ENCODE assay signal across 10 cellular contexts in the genomic region with DNA sequence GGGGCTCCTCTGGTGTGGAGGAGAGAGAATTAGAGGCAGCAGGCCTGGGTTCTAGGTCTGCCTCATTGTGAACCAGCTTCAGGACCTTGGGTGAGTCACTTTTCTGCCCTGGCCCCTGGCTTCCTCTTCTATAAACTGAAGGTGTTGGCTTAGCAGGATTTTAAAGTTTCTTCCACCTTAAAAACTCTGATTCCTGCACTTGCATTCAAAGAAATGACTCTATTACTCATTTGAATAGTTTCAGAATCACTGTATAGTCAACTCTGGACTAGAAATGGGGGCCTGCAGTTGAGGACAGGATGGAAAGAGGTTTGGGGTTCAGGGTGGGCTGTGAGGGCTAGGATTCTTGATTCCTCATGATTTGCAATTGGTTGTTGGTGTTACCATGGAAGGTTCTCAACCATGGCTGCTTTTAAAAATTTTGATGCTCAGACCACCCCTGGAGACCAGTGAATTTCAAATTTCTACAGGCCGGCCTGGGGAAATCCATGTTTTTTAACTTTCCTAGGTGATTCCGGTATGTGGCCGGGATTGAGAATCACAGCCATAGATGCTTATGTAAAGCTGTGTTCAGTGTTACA. TPM values are rescaled to one million over a fixed set of nuclear protein-coding genes. Genes with fewer than 3 reads are reported as not detected.
DNase-seq lines count a peak whose midpoint lies in the region; ATAC-seq lines count a peak whose summit lies in the region.
"Had no signal": no experiment of that assay in that cellular context is flagged by ENCODE, and none has a peak within 500 bp of the region (broad histone marks: within the 10 kb centered on the region; RNA-seq: fewer than 3 reads in every experiment).

No MANE protein-coding gene starts in this region.

- intact Hi-C loops in activated CD4-positive, alpha-beta T cell treated with anti-CD3 and anti-CD28 coated beads for 36 hours (cut with DNase I, micrococcal nuclease): loop anchor here (1.0 to 10.0 kb wide), 11 partner anchors 16 to 222 kb away; partner anchors contain the start of genes AAGAB (in 1 of the 2) and IQCH (in 1 of the 2)

- H3K4me1 Mint-ChIP-seq in activated CD4-positive, alpha-beta T cell treated with anti-CD3 and anti-CD28 coated beads for 36 hours: peaks cover 97% of the 10 kb centered on the region
- peaks cover 100% of the 10 kb centered on the region for H3K4me1 Mint-ChIP-seq in activated naive CD4-positive, alpha-beta T cell treated with anti-CD3 and anti-CD28 coated beads, Interleukin-2, amount 10 ng/mL, durations not matched to agents 7 days and 5 days
- H3K4me1 Mint-ChIP-seq in stimulated activated memory B cell treated with anti-CD40 and anti-IgM and Interleukin-4, amounts not matched to agents 10 μg/mL and 1 μg/mL and 100 μg/mL, for 72 hours: peaks cover 100% of the 10 kb centered on the region

- H3K4me3 Mint-ChIP-seq in activated CD4-positive, alpha-beta T cell treated with anti-CD3 and anti-CD28 coated beads for 36 hours: peak overlapping the region; percentile 52
- H3K4me3 Mint-ChIP-seq in activated naive CD4-positive, alpha-beta T cell treated with anti-CD3 and anti-CD28 coated beads, Interleukin-2, amount 10 ng/mL, durations not matched to agents 7 days and 5 days: peak overlapping the region; percentile 41
- H3K4me3 Mint-ChIP-seq in stimulated activated memory B cell treated with anti-CD40 and anti-IgM and Interleukin-4, amounts not matched to agents 10 μg/mL and 1 μg/mL and 100 μg/mL, for 72 hours: peak overlapping the region; percentile 40

- H3K36me3 Mint-ChIP-seq in activated CD4-positive, alpha-beta T cell treated with anti-CD3 and anti-CD28 coated beads for 36 hours (ENCODE audit: low read depth): peaks cover 24% of the 10 kb centered on the region
- H3K36me3 Mint-ChIP-seq in activated naive CD4-positive, alpha-beta T cell treated with anti-CD3 and anti-CD28 coated beads, Interleukin-2, amount 10 ng/mL, durations not matched to agents 7 days and 5 days: peaks cover 65% of the 10 kb centered on the region
- H3K36me3 Mint-ChIP-seq in stimulated activated memory B cell treated with anti-CD40 and anti-IgM and Interleukin-4, amounts not matched to agents 10 μg/mL and 1 μg/mL and 100 μg/mL, for 72 hours: peaks cover 8% of the 10 kb centered on the region

- ATAC-seq in activated CD4-positive, alpha-beta T cell treated with anti-CD3 and anti-CD28 coated beads for 36 hours: peak; percentile 71
- ATAC-seq in HG03378 (IDR thresholded peaks at IDR 0.05; ENCODE audit: unreplicated experiment): peak; percentile 31
- peak; percentile 62 for ATAC-seq in stimulated activated memory B cell treated with anti-CD40 and anti-IgM and Interleukin-4, amounts not matched to agents 10 μg/mL and 1 μg/mL and 100 μg/mL, for 72 hours
- no peak for ATAC-seq in GM18873 (IDR thresholded peaks at IDR 0.05; ENCODE audit: low FRiP score, unreplicated experiment)

- peaks cover 3% of the 10 kb centered on the region for H3K9me3 Mint-ChIP-seq in activated CD4-positive, alpha-beta T cell treated with anti-CD3 and anti-CD28 coated beads for 36 hours (ENCODE audit: low read depth)
- no peaks in the 10 kb centered on the region for H3K9me3 Mint-ChIP-seq in activated naive CD4-positive, alpha-beta T cell treated with anti-CD3 and anti-CD28 coated beads, Interleukin-2, amount 10 ng/mL, durations not matched to agents 7 days and 5 days
- H3K9me3 Mint-ChIP-seq in stimulated activated memory B cell treated with anti-CD40 and anti-IgM and Interleukin-4, amounts not matched to agents 10 μg/mL and 1 μg/mL and 100 μg/mL, for 72 hours: no peaks in the 10 kb centered on the region

- H3K27ac Mint-ChIP-seq in activated CD4-positive, alpha-beta T cell treated with anti-CD3 and anti-CD28 coated beads for 36 hours: peak overlapping the region; percentile 82
- peak overlapping the region; percentile 96 for H3K27ac Mint-ChIP-seq in activated naive CD4-positive, alpha-beta T cell treated with anti-CD3 and anti-CD28 coated beads, Interleukin-2, amount 10 ng/mL, durations not matched to agents 7 days and 5 days
- no peak overlapping the region for H3K27ac Mint-ChIP-seq in stimulated activated memory B cell treated with anti-CD40 and anti-IgM and Interleukin-4, amounts not matched to agents 10 μg/mL and 1 μg/mL and 100 μg/mL, for 72 hours

- peak; percentile 83 for DNase-seq in activated CD4-positive, alpha-beta T cell treated with anti-CD3 and anti-CD28 coated beads for 36 hours
- DNase-seq in activated CD4-positive, alpha-beta T cell treated with anti-CD3 and anti-CD28 coated beads, Interleukin-2, amount 50 U/mL, for 4 hours: no peak
- peak; percentile 66 for DNase-seq in activated naive CD4-positive, alpha-beta T cell treated with anti-CD3 and anti-CD28 coated beads, Interleukin-2, amount 10 ng/mL, durations not matched to agents 7 days and 5 days
- DNase-seq in effector CD4-positive, alpha-beta T cell: no peak
- DNase-seq in NCI-H1092 (lab: John Stamatoyannopoulos, UW): no peak
- DNase-seq: cortex of kidney, SHP77 treated with DMSO at 0.1 percent for 48 hours had no signal

- no peaks in the 10 kb centered on the region for H3K27me3 Mint-ChIP-seq in activated CD4-positive, alpha-beta T cell treated with anti-CD3 and anti-CD28 coated beads for 36 hours
- no peaks in the 10 kb centered on the region for H3K27me3 Mint-ChIP-seq in activated naive CD4-positive, alpha-beta T cell treated with anti-CD3 and anti-CD28 coated beads, Interleukin-2, amount 10 ng/mL, durations not matched to agents 7 days and 5 days
- no peaks in the 10 kb centered on the region for H3K27me3 Mint-ChIP-seq in stimulated activated memory B cell treated with anti-CD40 and anti-IgM and Interleukin-4, amounts not matched to agents 10 μg/mL and 1 μg/mL and 100 μg/mL, for 72 hours

- POLR2A ChIA-PET in activated CD4-positive, alpha-beta T cell treated with anti-CD3 and anti-CD28 coated beads for 36 hours (lab: Charles Lee): interaction anchor here (0.7 to 3.8 kb wide), 7 partner anchors 13 to 169 kb away, joined by 3 to 24 read pairs (median 4); partner anchors contain the start of genes AAGAB and IQCH

- CTCF ChIA-PET in activated CD4-positive, alpha-beta T cell treated with anti-CD3 and anti-CD28 coated beads for 36 hours (lab: Charles Lee): interaction anchor here (0.6 to 3.7 kb wide), 6 partner anchors 16 to 219 kb away, joined by 3 to 25 read pairs (median 3); no protein-coding TSS in a partner anchor
- CTCF ChIA-PET in activated naive CD4-positive, alpha-beta T cell treated with anti-CD3 and anti-CD28 coated beads, Interleukin-2, amount 10 ng/mL, durations not matched to agents 7 days and 5 days (lab: Charles Lee): interaction anchor here (1.3 to 2.1 kb wide), 2 partner anchors 15 to 16 kb away, joined by 3 to 10 read pairs; no protein-coding TSS in a partner anchor

RNA-seq across cellular contexts. Expression of gene SMAD3, which starts 19.9 kb away (rescaled TPM):
- total RNA-seq in activated CD4-positive, alpha-beta T cell treated with anti-CD3 and anti-CD28 coated beads for 36 hours: 10 to 100 TPM; 33.7 to 40.8 TPM

Comparison
In these comparisons a context has a peak if more than half of its experiments do, and no peak if none do; other contexts are left out.
1. DNase-seq: peak in activated CD4-positive, alpha-beta T cell treated with anti-CD3 and anti-CD28 coated beads for 36 hours (single experiment) and activated naive CD4-positive, alpha-beta T cell treated with anti-CD3 and anti-CD28 coated beads, Interleukin-2, amount 10 ng/mL, durations not matched to agents 7 days and 5 days (single experiment); none in activated CD4-positive, alpha-beta T cell treated with anti-CD3 and anti-CD28 coated beads, Interleukin-2, amount 50 U/mL, for 4 hours (0 of 2), effector CD4-positive, alpha-beta T cell (single experiment) and NCI-H1092 (single experiment).
2. Peak in every context shown above with its lines, with median percentiles within 50 percentile points of each other: H3K4me3 Mint-ChIP-seq.